ENCODE assay signal across 8 cellular contexts in the genomic region with DNA sequence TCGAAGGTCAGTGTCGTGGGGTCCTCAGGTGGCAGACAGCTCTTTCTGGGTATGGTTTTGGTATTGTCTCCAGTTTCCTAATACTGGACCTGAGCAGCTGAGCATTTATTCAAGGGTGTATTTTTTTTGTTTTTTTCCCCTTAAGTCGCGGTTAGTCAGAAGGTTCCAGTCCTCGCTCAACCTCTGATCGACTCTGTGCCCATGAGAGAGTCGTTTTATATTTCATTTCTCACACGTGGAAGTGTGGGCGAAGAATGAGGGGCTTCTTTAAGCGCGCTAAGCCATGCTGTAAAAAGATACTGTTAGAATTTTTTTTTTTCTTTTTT. TPM values are rescaled to one million over a fixed set of nuclear protein-coding genes. Genes with fewer than 3 reads are reported as not detected.
A peak's percentile ranks its signal among the peaks of the same experiment; 100 is the strongest.
DNase-seq lines count a peak whose midpoint lies in the region; ATAC-seq and TF ChIP-seq lines count a peak whose summit lies in the region.

No MANE protein-coding gene starts in this region.

- H3K9me3 ChIP-seq in IMR-90 (ENCODE audit: control insufficient read depth, insufficient read depth, low read length) = no peaks in the 10 kb centered on the region

- WGBS in IMR-90 (ENCODE audit: extremely low coverage in 2 of 2, insufficient read length in 1 of 2), 2 experiments = no CpG with 5 or more reads among the region's 11 CpGs

- in situ Hi-C loops in IMR-90 (cut with MboI; ENCODE audit: low sequenced_read_pairs) = no loop called here
- in situ Hi-C loops in astrocyte of the spinal cord (cut with HindIII; ENCODE audit: low sequenced_read_pairs) = no loop called here

- no peak for TF ChIP-seq RAD21 in IMR-90 (IDR thresholded peaks at IDR 0.05; ENCODE audit: low read length)

- H2AK9ac ChIP-seq in IMR-90 (replicated peaks; ENCODE audit: low read depth, low read length, poor library complexity) = peak overlapping the region; percentile 20

- dilution Hi-C loops in IMR-90 (cut with HindIII; ENCODE audit: low sequenced_read_pairs, unreplicated experiment) = no loop called here

- no peaks in the 10 kb centered on the region for H4K20me1 ChIP-seq in IMR-90 (ENCODE audit: insufficient read depth, low read length)

- H3K4me3 ChIP-seq in IMR-90 (ENCODE audit: insufficient read depth, low read depth, low read length) (peak overlapping the region; percentile 67), astrocyte of the spinal cord (ENCODE audit: low read depth, low read length) (peak overlapping the region; percentile 77), kidney epithelial cell (ENCODE audit: low read depth, low read length) (peak overlapping the region; percentile 55)

- peaks cover 20 to 35% of the 10 kb centered on the region in 2 donors for H3K27me3 Mint-ChIP-seq in stimulated activated naive B cell treated with anti-CD40 and anti-IgM and Interleukin-4, amounts not matched to agents 10 μg/mL and 1 μg/mL and 100 μg/mL, for 72 hours
- H3K27me3 Mint-ChIP-seq in effector memory CD8-positive, alpha-beta T cell = no peaks in the 10 kb centered on the region

- H3K36me3 ChIP-seq in IMR-90 (ENCODE audit: control insufficient read depth, insufficient read depth, low read length) (no peaks in the 10 kb centered on the region), kidney epithelial cell (ENCODE audit: control insufficient read depth, insufficient read depth, low read length) (no peaks in the 10 kb centered on the region)

- no peaks in the 10 kb centered on the region; the same call in 1 of the 2 replicates for H3K9me1 ChIP-seq in IMR-90 (ENCODE audit: insufficient read depth, low read length)

- peak overlapping the region; percentile 50; the same call in 1 of the 2 replicates for H3K56ac ChIP-seq in IMR-90 (ENCODE audit: extremely low read depth, insufficient read depth, low read length)

- no peak overlapping the region for H2AK5ac ChIP-seq in IMR-90 (ENCODE audit: low read depth, low read length)

- peak overlapping the region; percentile 86 for H3K4me2 ChIP-seq in IMR-90 (ENCODE audit: low read depth, low read length)

- H3K27ac Mint-ChIP-seq in stimulated activated naive B cell treated with anti-CD40 and anti-IgM and Interleukin-4, amounts not matched to agents 10 μg/mL and 1 μg/mL and 100 μg/mL, for 72 hours = no peak overlapping the region
- no peak overlapping the region for H3K27ac Mint-ChIP-seq in effector memory CD8-positive, alpha-beta T cell

- H3K4me1 ChIP-seq in IMR-90 (ENCODE audit: control insufficient read depth, insufficient read depth, low read length) = no peaks in the 10 kb centered on the region; the same call in 1 of the 2 replicates

- H3K9me3 Mint-ChIP-seq in stimulated activated naive B cell treated with anti-CD40 and anti-IgM and Interleukin-4, amounts not matched to agents 10 μg/mL and 1 μg/mL and 100 μg/mL, for 72 hours = peaks cover 0 to 3% of the 10 kb centered on the region in 2 donors
- peaks cover 2 to 8% of the 10 kb centered on the region in 2 donors for H3K9me3 Mint-ChIP-seq in effector memory CD8-positive, alpha-beta T cell

- TSS peak; percentile 32 for BruUV-seq in IMR-90 (replicated peaks; lab: Mats Ljungman, UMichigan)

- H3K4ac ChIP-seq in IMR-90 (ENCODE audit: low read depth, low read length) = peak overlapping the region; percentile 81

- peak overlapping the region; percentile 64 for H3K9ac ChIP-seq in IMR-90 (ENCODE audit: low read depth, low read length)

- peaks cover 6 to 14% of the 10 kb centered on the region in 2 donors for H3K4me1 Mint-ChIP-seq in stimulated activated naive B cell treated with anti-CD40 and anti-IgM and Interleukin-4, amounts not matched to agents 10 μg/mL and 1 μg/mL and 100 μg/mL, for 72 hours
- H3K4me1 Mint-ChIP-seq in effector memory CD8-positive, alpha-beta T cell (ENCODE audit: low read depth in 2 of 2) = peaks cover 0 to 2% of the 10 kb centered on the region in 2 donors

- peak; percentile 3 for ATAC-seq in IMR-90 (ENCODE audit: low read depth)
- peak in 1 of 2 donors; percentile 22 for ATAC-seq in stimulated activated naive B cell treated with anti-CD40 and anti-IgM and Interleukin-4, amounts not matched to agents 10 μg/mL and 1 μg/mL and 100 μg/mL, for 72 hours (replicated peaks)
- no peak for ATAC-seq in effector memory CD8-positive, alpha-beta T cell (replicated peaks)

- intact Hi-C loops in IMR-90 (cut with micrococcal nuclease) = no loop called here

- H3K27me3 ChIP-seq in IMR-90 (ENCODE audit: control insufficient read depth, insufficient read depth, low read length) = no peaks in the 10 kb centered on the region
- no peaks in the 10 kb centered on the region for H3K27me3 ChIP-seq in kidney epithelial cell (ENCODE audit: control insufficient read depth, insufficient read depth, low read length)

- peak overlapping the region; percentile 50; the same call in 1 of the 2 replicates for H3K23ac ChIP-seq in IMR-90 (ENCODE audit: low read depth, low read length)

- TF ChIP-seq POLR2A in IMR-90 (IDR thresholded peaks at IDR 0.05; ENCODE audit: low read depth, low read length) = no peak

- CTCF ChIA-PET in IMR-90 (lab: Yijun Ruan, JAX) = interaction anchor here (1.0 kb wide), 1 partner anchor 32 kb away, joined by 3 read pairs; no protein-coding TSS in a partner anchor

- no peak overlapping the region for H2BK20ac ChIP-seq in IMR-90 (ENCODE audit: low read depth, low read length)

- peaks cover 12 to 22% of the 10 kb centered on the region in 2 experiments for H3K79me1 ChIP-seq in IMR-90 (ENCODE audit: low read depth in 1 of 2, low read length in 2 of 2)

- no peak overlapping the region for H2BK15ac ChIP-seq in IMR-90 (ENCODE audit: low read depth, low read length)

- peak overlapping the region; percentile 77 to 83 for H3K4me3 Mint-ChIP-seq in stimulated activated naive B cell treated with anti-CD40 and anti-IgM and Interleukin-4, amounts not matched to agents 10 μg/mL and 1 μg/mL and 100 μg/mL, for 72 hours
- no peak overlapping the region for H3K4me3 Mint-ChIP-seq in effector memory CD8-positive, alpha-beta T cell

- H2BK120ac ChIP-seq in IMR-90 (ENCODE audit: low read depth, low read length) = peak overlapping the region; percentile 72; the same call in 1 of the 2 replicates

- no peak overlapping the region for H4K91ac ChIP-seq in IMR-90 (ENCODE audit: insufficient read depth, low read depth, low read length)

- no peak overlapping the region for H3K18ac ChIP-seq in IMR-90 (ENCODE audit: low read depth, low read length)

- H3K14ac ChIP-seq in IMR-90 (replicated peaks; ENCODE audit: low read depth, low read length) = peak overlapping the region; percentile 87; the same call in 1 of the 2 replicates

- H4K5ac ChIP-seq in IMR-90 (ENCODE audit: low read depth, low read length) = peak overlapping the region; percentile 28; the same call in 1 of the 2 replicates

- POLR2A ChIA-PET in IMR-90 (lab: Charles Lee; ENCODE audit: unreplicated experiment) = interaction anchor here (1.0 kb wide), 1 partner anchor 26 kb away, joined by 15 read pairs; a partner anchor contains a TSS

- H2AFZ ChIP-seq in IMR-90 (replicated peaks; ENCODE audit: low read length, poor library complexity) = peak overlapping the region; percentile 95

- H2BK5ac ChIP-seq in IMR-90 (ENCODE audit: low read depth, low read length, poor library complexity, severe bottlenecking) = peak overlapping the region; percentile 72

- peak overlapping the region; percentile 62; the same call in 1 of the 2 replicates for H3K27ac ChIP-seq in IMR-90 (ENCODE audit: insufficient read depth, low read length)

- no peak for DNase-seq in IMR-90
- DNase-seq in astrocyte of the spinal cord (ENCODE audit: low read depth, low spot score) = no peak
- no peak for DNase-seq in kidney epithelial cell (ENCODE audit: low read depth)
- DNase-seq in stimulated activated naive B cell treated with anti-CD40 and anti-IgM and Interleukin-4, amounts not matched to agents 10 μg/mL and 1 μg/mL and 100 μg/mL, for 72 hours = no peak
- no peak for DNase-seq in effector CD4-positive, alpha-beta T cell
- DNase-seq in NCI-H1436 (lab: John Stamatoyannopoulos, UW) = no peak
- DNase-seq in effector memory CD8-positive, alpha-beta T cell = no peak
- no peak for DNase-seq in activated CD8-positive, alpha-beta memory T cell treated with anti-CD3 and anti-CD28 coated beads, Interleukin-2, amount 50 U/mL, for 48 hours

- no peak for TF ChIP-seq CTCF in IMR-90 (conservative IDR thresholded peaks at IDR 0.05; ENCODE audit: low read depth, low read length)
- no peak for TF ChIP-seq CTCF in astrocyte of the spinal cord (IDR thresholded peaks at IDR 0.05; ENCODE audit: low read depth, low read length)
- no peak for TF ChIP-seq CTCF in kidney epithelial cell (IDR thresholded peaks at IDR 0.05; ENCODE audit: insufficient read depth, low read length, poor library complexity, severe bottlenecking)

- H3K36me3 Mint-ChIP-seq in stimulated activated naive B cell treated with anti-CD40 and anti-IgM and Interleukin-4, amounts not matched to agents 10 μg/mL and 1 μg/mL and 100 μg/mL, for 72 hours = peaks cover 0 to 2% of the 10 kb centered on the region in 2 donors
- H3K36me3 Mint-ChIP-seq in effector memory CD8-positive, alpha-beta T cell (ENCODE audit: insufficient read depth) = no peaks in the 10 kb centered on the region

- peak overlapping the region; percentile 77 to 86; a peak in 2 of 4 replicates for H4K8ac ChIP-seq in IMR-90 (ENCODE audit: low read depth in 2 of 2, low read length in 2 of 2)

TF ChIP-seq in IMR-90, 13 proteins besides CTCF, POLR2A, EP300 and RAD21 (continues in another document):
- TF ChIP-seq MAFK (IDR thresholded peaks at IDR 0.05; ENCODE audit: low read depth, low read length) = no peak
- no peak for TF ChIP-seq CHD1 (IDR thresholded peaks at IDR 0.05; ENCODE audit: low read depth, low read length)
- TF ChIP-seq NFE2L2 (IDR thresholded peaks at IDR 0.05; ENCODE audit: low read depth, low read length) = no peak
- no peak for TF ChIP-seq RFX5 (IDR thresholded peaks at IDR 0.05; ENCODE audit: low read depth, low read length)

RNA-seq across cellular contexts. Expression of a gene that starts 0.5 kb away (rescaled TPM):
- total RNA-seq in IMR-90 (2012; rRNA removed) (5.9 and 11.4 TPM in 2 replicates), kidney epithelial cell (7.1 and 11.2 TPM in 2 replicates)
- 1.9 and 2.7 TPM in 2 replicates for polyA plus RNA-seq in IMR-90 (2012; rRNA removed)
- 0.16 and 0.40 TPM in 2 replicates for polyA plus RNA-seq in IMR-90 (2012; cell fraction: cytosol; rRNA removed)
- polyA plus RNA-seq in IMR-90 (2012; cell fraction: nucleus; rRNA removed; ENCODE audit: low replicate concordance) = 0.52 and 2.6 TPM in 2 replicates

RNA-seq across cellular contexts. Expression of a gene that starts 25.8 kb away (rescaled TPM):
- 0.90 and 2.5 TPM in 2 replicates for total RNA-seq in IMR-90 (2012; rRNA removed)
- 0.49 and 0.62 TPM in 2 replicates for polyA plus RNA-seq in IMR-90 (2012; rRNA removed)
- 0.21 TPM in 2 replicates for polyA plus RNA-seq in IMR-90 (2012; cell fraction: cytosol; rRNA removed)
- 0.04 and 0.58 TPM in 2 replicates for polyA plus RNA-seq in IMR-90 (2012; cell fraction: nucleus; rRNA removed; ENCODE audit: low replicate concordance)
- 2.1 and 51.1 TPM in 2 replicates for total RNA-seq in kidney epithelial cell

Comparison
In these comparisons a context has a peak if more than half of its experiments do, and no peak if none do; other contexts are left out.
1. H3K4me3 Mint-ChIP-seq: peak in stimulated activated naive B cell treated with anti-CD40 and anti-IgM and Interleukin-4, amounts not matched to agents 10 μg/mL and 1 μg/mL and 100 μg/mL, for 72 hours (2 of 2); none in effector memory CD8-positive, alpha-beta T cell (0 of 2).
2. Peak in every context shown above with its lines, with median percentiles within 50 percentile points of each other: H3K4me3 ChIP-seq.